1 cellular context compared by ENCODE assay signal in the genomic region with DNA sequence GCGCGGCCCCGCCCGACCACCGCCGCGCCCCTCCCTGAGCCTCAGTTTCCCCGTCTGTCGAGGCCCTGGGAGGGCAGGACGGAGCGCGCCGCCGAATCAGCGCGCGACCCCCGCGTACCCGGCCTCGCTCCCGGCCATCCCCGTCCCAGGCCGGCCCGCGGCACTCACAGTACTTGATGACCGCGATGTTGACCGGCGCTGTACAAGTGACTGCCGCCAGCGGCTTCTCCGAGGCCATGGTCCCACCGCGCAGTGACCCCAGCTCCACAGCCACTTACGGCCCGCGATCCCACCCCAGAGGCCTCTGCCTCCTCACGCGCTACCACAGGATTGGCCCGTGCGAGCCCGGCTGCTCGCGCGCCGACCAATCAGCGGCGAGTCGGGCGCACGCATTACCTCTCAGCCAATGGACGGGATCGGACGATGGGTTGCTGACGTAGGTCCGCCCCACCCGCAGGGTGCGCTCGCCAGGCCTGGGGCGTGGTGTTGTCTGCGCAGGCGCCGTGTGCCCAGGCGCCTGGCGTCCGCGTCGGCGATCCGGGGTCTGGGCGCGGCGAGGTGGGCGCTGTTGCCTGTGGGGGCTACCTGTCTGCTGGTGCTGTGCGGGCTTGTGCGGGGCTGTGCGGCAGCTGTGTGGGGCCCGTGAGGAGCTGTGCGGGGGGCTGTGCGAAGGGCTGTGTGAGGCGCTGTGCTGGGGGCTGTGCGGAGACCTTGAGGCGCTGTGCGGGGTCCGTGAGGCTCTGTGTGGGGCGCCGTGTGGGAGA.
A peak's percentile ranks its signal among the peaks of the same experiment; 100 is the strongest.
TF ChIP-seq lines count a peak whose summit lies in the region.

A gene with protein sequence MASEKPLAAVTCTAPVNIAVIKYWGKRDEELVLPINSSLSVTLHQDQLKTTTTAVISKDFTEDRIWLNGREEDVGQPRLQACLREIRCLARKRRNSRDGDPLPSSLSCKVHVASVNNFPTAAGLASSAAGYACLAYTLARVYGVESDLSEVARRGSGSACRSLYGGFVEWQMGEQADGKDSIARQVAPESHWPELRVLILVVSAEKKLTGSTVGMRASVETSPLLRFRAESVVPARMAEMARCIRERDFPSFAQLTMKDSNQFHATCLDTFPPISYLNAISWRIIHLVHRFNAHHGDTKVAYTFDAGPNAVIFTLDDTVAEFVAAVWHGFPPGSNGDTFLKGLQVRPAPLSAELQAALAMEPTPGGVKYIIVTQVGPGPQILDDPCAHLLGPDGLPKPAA (minus strand): TSS at position 249 of the 764 bp plus-strand sequence. CDS start 11 bp downstream, at position 238.

TF ChIP-seq in HepG2, 621 proteins besides CTCF, POLR2A, EP300 and RAD21 (continued from another document and continues in another):
- peak; percentile 87 for TF ChIP-seq IRF9 (CRISPR knock-in tag; IDR thresholded peaks at IDR 0.05; ENCODE audit: borderline replicate concordance)
- TF ChIP-seq, protein P1, sequence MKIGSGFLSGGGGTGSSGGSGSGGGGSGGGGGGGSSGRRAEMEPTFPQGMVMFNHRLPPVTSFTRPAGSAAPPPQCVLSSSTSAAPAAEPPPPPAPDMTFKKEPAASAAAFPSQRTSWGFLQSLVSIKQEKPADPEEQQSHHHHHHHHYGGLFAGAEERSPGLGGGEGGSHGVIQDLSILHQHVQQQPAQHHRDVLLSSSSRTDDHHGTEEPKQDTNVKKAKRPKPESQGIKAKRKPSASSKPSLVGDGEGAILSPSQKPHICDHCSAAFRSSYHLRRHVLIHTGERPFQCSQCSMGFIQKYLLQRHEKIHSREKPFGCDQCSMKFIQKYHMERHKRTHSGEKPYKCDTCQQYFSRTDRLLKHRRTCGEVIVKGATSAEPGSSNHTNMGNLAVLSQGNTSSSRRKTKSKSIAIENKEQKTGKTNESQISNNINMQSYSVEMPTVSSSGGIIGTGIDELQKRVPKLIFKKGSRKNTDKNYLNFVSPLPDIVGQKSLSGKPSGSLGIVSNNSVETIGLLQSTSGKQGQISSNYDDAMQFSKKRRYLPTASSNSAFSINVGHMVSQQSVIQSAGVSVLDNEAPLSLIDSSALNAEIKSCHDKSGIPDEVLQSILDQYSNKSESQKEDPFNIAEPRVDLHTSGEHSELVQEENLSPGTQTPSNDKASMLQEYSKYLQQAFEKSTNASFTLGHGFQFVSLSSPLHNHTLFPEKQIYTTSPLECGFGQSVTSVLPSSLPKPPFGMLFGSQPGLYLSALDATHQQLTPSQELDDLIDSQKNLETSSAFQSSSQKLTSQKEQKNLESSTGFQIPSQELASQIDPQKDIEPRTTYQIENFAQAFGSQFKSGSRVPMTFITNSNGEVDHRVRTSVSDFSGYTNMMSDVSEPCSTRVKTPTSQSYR (CRISPR knock-in tag; IDR thresholded peaks at IDR 0.05; ENCODE audit: borderline replicate concordance) = no peak; the same call in 1 of the 2 replicates
- peak; percentile 96 for TF ChIP-seq SP4 (CRISPR knock-in tag; IDR thresholded peaks at IDR 0.05)
- TF ChIP-seq ZNF83 (CRISPR knock-in tag; IDR thresholded peaks at IDR 0.05; ENCODE audit: borderline replicate concordance) = peak; percentile 98
- peak; percentile 25; the same call in 1 of the 2 replicates for TF ChIP-seq ZNF572 (CRISPR knock-in tag; IDR thresholded peaks at IDR 0.05)
- TF ChIP-seq ZNF34 (CRISPR knock-in tag; IDR thresholded peaks at IDR 0.05; ENCODE audit: borderline replicate concordance) = peak; percentile 91; the same call in 1 of the 2 replicates
- 0 out of 2 replicates have a peak, but pooled peaks have one; percentile 47 for TF ChIP-seq HIC2 (CRISPR knock-in tag; IDR thresholded peaks at IDR 0.05; ENCODE audit: low read depth)
- TF ChIP-seq, protein P2, sequence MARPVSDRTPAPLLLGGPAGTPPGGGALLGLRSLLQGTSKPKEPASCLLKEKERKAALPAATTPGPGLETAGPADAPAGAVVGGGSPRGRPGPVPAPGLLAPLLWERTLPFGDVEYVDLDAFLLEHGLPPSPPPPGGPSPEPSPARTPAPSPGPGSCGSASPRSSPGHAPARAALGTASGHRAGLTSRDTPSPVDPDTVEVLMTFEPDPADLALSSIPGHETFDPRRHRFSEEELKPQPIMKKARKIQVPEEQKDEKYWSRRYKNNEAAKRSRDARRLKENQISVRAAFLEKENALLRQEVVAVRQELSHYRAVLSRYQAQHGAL (CRISPR knock-in tag; IDR thresholded peaks at IDR 0.05; ENCODE audit: not compliant biosample characterization) = no peak
- no peak; the same call in 1 of the 2 replicates for TF ChIP-seq HOXA5 (CRISPR knock-in tag; IDR thresholded peaks at IDR 0.05)
- peak; percentile 73 for TF ChIP-seq IKZF5 (CRISPR knock-in tag; IDR thresholded peaks at IDR 0.05)
- TF ChIP-seq ATF7-NPFF (CRISPR knock-in tag; IDR thresholded peaks at IDR 0.05; ENCODE audit: low read depth) = peak; percentile 92
- peak; percentile 40 to 77 for TF ChIP-seq REST (IDR thresholded peaks at IDR 0.05; ENCODE audit: borderline replicate concordance in 1 of 2, low read depth in 1 of 2, low read length in 2 of 2)
- TF ChIP-seq, protein P3, sequence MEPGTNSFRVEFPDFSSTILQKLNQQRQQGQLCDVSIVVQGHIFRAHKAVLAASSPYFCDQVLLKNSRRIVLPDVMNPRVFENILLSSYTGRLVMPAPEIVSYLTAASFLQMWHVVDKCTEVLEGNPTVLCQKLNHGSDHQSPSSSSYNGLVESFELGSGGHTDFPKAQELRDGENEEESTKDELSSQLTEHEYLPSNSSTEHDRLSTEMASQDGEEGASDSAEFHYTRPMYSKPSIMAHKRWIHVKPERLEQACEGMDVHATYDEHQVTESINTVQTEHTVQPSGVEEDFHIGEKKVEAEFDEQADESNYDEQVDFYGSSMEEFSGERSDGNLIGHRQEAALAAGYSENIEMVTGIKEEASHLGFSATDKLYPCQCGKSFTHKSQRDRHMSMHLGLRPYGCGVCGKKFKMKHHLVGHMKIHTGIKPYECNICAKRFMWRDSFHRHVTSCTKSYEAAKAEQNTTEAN (CRISPR knock-in tag; conservative IDR thresholded peaks at IDR 0.05) = no peak; the same call in 1 of the 2 replicates
- TF ChIP-seq KDM4B (CRISPR knock-in tag; IDR thresholded peaks at IDR 0.05) = peak; percentile 68; the same call in 1 of the 2 replicates
- TF ChIP-seq YEATS2 (CRISPR knock-in tag; IDR thresholded peaks at IDR 0.05; ENCODE audit: borderline replicate concordance) = peak; percentile 82
- TF ChIP-seq PHF20 (CRISPR knock-in tag; IDR thresholded peaks at IDR 0.05) = peak; percentile 61; the same call in 1 of the 2 replicates
- peak; percentile 61; the same call in 1 of the 2 replicates for TF ChIP-seq ZKSCAN8 (CRISPR knock-in tag; IDR thresholded peaks at IDR 0.05; ENCODE audit: borderline replicate concordance)
- TF ChIP-seq ELF3 (CRISPR knock-in tag; IDR thresholded peaks at IDR 0.05) = 0 out of 2 replicates have a peak, but pooled peaks have one; percentile 46
- peak; percentile 98 for TF ChIP-seq RFXAP (CRISPR knock-in tag; IDR thresholded peaks at IDR 0.05; ENCODE audit: borderline replicate concordance)
- TF ChIP-seq ZNF124 (CRISPR knock-in tag; IDR thresholded peaks at IDR 0.05) = peak; percentile 84; the same call in 1 of the 2 replicates
- TF ChIP-seq HNRNPLL (IDR thresholded peaks at IDR 0.05; ENCODE audit: low read depth, low read length, poor library complexity, severe bottlenecking) = peak; percentile 86
- TF ChIP-seq ZNF883 (CRISPR knock-in tag; IDR thresholded peaks at IDR 0.05; ENCODE audit: not compliant biosample characterization) = peak; percentile 93
- 0 out of 2 replicates have a peak, but pooled peaks have one; percentile 39 for TF ChIP-seq HMG20B (CRISPR knock-in tag; conservative IDR thresholded peaks at IDR 0.05)
- TF ChIP-seq PPARG (CRISPR knock-in tag; conservative IDR thresholded peaks at IDR 0.05) = peak; percentile 60; the same call in 1 of the 2 replicates
- no peak for TF ChIP-seq MAFF (IDR thresholded peaks at IDR 0.05; ENCODE audit: low read depth, low read length)
- peak; percentile 76 for TF ChIP-seq RNF2 (conservative IDR thresholded peaks at IDR 0.05; ENCODE audit: low read depth)
- TF ChIP-seq ZNF263 (CRISPR knock-in tag; IDR thresholded peaks at IDR 0.05) = peak; percentile 26
- TF ChIP-seq NBN (conservative IDR thresholded peaks at IDR 0.05) = no peak
- peak; percentile 89 for TF ChIP-seq GABPB1 (CRISPR knock-in tag; IDR thresholded peaks at IDR 0.05)
- TF ChIP-seq ZNF276 (CRISPR knock-in tag; IDR thresholded peaks at IDR 0.05; ENCODE audit: low read depth) = peak; percentile 41; the same call in 1 of the 2 replicates
- peak; percentile 84 for TF ChIP-seq REL (CRISPR knock-in tag; conservative IDR thresholded peaks at IDR 0.05)
- TF ChIP-seq, protein P4, sequence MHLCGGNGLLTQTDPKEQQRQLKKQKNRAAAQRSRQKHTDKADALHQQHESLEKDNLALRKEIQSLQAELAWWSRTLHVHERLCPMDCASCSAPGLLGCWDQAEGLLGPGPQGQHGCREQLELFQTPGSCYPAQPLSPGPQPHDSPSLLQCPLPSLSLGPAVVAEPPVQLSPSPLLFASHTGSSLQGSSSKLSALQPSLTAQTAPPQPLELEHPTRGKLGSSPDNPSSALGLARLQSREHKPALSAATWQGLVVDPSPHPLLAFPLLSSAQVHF (CRISPR knock-in tag; IDR thresholded peaks at IDR 0.05) = no peak
- no peak for TF ChIP-seq RFX1 (IDR thresholded peaks at IDR 0.05)
- peak; percentile 98 for TF ChIP-seq HINFP (CRISPR knock-in tag; IDR thresholded peaks at IDR 0.05; ENCODE audit: low read depth)
